ENCODE assay signal across 8 cellular contexts in the genomic region with DNA sequence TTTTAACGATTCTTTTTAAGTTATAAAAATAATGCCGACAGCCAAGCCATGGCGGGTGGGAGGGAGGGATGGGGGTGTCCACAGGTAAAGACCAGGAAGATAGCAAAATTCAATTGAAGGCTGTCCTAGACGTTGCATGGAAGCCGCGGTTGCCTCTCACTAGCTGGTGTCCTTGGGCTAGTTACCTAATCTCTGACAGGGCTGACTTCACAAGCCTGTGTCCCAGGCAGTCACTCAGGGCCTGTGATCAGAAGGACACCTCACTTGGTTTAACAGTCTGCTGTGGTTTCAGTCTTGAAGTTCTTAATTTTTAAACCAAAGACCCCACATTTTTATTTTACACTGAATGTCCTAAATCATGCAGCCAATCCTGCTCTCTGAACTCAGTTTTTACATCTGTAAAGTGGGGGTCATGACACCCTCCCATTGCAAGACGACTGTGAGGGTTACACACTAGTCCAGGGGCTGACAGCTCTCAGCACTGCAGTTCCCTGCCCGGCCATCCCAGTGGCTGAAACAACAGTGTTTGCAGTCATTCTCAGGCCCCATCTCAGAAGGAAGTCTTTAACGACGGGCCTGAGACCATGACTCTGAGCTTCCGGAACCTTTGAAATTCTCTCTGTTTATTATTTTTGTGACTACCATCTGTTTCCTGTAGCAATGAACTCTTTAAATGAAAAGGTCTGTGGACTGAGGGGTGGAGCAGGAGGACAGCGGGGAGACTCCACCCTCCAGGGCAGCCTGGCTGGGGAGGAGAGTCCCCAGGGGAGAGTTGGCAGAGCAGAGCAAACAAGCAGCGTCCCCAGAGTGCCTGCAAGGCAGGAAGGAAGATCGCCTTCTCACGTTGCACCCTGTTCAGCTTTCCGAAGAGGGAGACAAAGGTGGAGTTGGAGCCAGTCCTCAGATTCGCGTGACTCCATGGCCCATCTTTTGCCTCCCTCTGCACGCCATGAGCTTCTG.
DNase-seq lines count a peak whose midpoint lies in the region; ATAC-seq, FAIRE-seq and TF ChIP-seq lines count a peak whose summit lies in the region.

No MANE protein-coding gene starts in this region.

- H3K4me1 ChIP-seq in astrocyte (ENCODE audit: insufficient read depth, low read length) (peaks cover 12% of the 10 kb centered on the region), lung (ENCODE audit: control insufficient read depth in 2 of 2, insufficient read depth in 2 of 2, low read length in 2 of 2) (peaks cover 0 to 12% of the 10 kb centered on the region in 2 donors)

- H2AFZ ChIP-seq in astrocyte (ENCODE audit: low read depth, low read length) = peak overlapping the region; percentile 65

- peak; percentile 60 for DNase-seq in Caki2 (ENCODE audit: low read depth)
- peak; percentile 35 for DNase-seq in NCI-H526 treated with DMSO at 0.1 percent for 48 hours (lab: John Stamatoyannopoulos, UW)
- DNase-seq in astrocyte (ENCODE audit: low read depth) = peak; percentile 53
- no peak for DNase-seq in lung (ENCODE audit: low spot score)
- DNase-seq in HuH-7 (ENCODE audit: low spot score) = no peak
- no peak for DNase-seq in NCI-H82 treated with DMSO at 0.1 percent for 48 hours (lab: John Stamatoyannopoulos, UW; ENCODE audit: unreplicated experiment)

- WGBS in lung, 2 donors = 30 to 33% methylated on average over 19 of the region's 19 CpGs

- peak; percentile 55 for FAIRE-seq in astrocyte (lab: Jason Lieb, UNC)

- TF ChIP-seq CTCF in astrocyte (IDR thresholded peaks at IDR 0.05; ENCODE audit: insufficient read depth, low read depth, low read length) (no peak), lung (IDR thresholded peaks at IDR 0.05; ENCODE audit: control extremely low read depth, extremely low read depth) (no peak)

- in situ Hi-C loops in Caki2 (cut with HindIII; ENCODE audit: low pct_unique_long_range_greater_than_20kb, low sequenced_read_pairs) = no loop called here

- peak overlapping the region; percentile 64 for H3K4me2 ChIP-seq in astrocyte (ENCODE audit: low read length)

- peaks cover 25% of the 10 kb centered on the region for H3K27me3 Mint-ChIP-seq in astrocyte (ENCODE audit: low read depth, unreplicated experiment)

- no peak overlapping the region for H3K4me3 Mint-ChIP-seq in astrocyte (ENCODE audit: unreplicated experiment)

- H3K4me3 ChIP-seq in astrocyte (ENCODE audit: insufficient read depth, low read depth, low read length) = no peak overlapping the region
- no peak overlapping the region for H3K4me3 ChIP-seq in lung

- H3K36me3 ChIP-seq in astrocyte (ENCODE audit: insufficient read depth, low read length) (no peaks in the 10 kb centered on the region), lung (ENCODE audit: control insufficient read depth in 2 of 2, insufficient read depth in 2 of 2, low read length in 2 of 2) (no peaks in the 10 kb centered on the region)

- ATAC-seq in GM19043 (IDR thresholded peaks at IDR 0.05; ENCODE audit: low read depth, unreplicated experiment) (peak; percentile 92), HG03103 (IDR thresholded peaks at IDR 0.05; ENCODE audit: low read depth, unreplicated experiment) (peak; percentile 87), lung (ENCODE audit: insufficient read depth, low FRiP score) (peak; percentile 61)

- no peaks in the 10 kb centered on the region for H3K79me2 ChIP-seq in astrocyte (ENCODE audit: insufficient read depth, low read length)

- no peaks in the 10 kb centered on the region for H4K20me1 ChIP-seq in astrocyte (ENCODE audit: insufficient read depth, low read length)

- no peaks in the 10 kb centered on the region for H3K9me3 ChIP-seq in astrocyte (ENCODE audit: insufficient read depth, low read depth, low read length)
- H3K9me3 ChIP-seq in lung (ENCODE audit: control insufficient read depth in 2 of 2, insufficient read depth in 1 of 2, low read length in 1 of 2) = no peaks in the 10 kb centered on the region

- H3K36me3 Mint-ChIP-seq in astrocyte (ENCODE audit: low read depth, unreplicated experiment) = peaks cover 2% of the 10 kb centered on the region

- H3K27me3 ChIP-seq in astrocyte (ENCODE audit: insufficient read depth, low read length) = no peaks in the 10 kb centered on the region
- H3K27me3 ChIP-seq in lung (ENCODE audit: control insufficient read depth, insufficient read depth) = no peaks in the 10 kb centered on the region

- peaks cover 6% of the 10 kb centered on the region for H3K9me3 Mint-ChIP-seq in astrocyte (ENCODE audit: unreplicated experiment)

- H3K9ac ChIP-seq in astrocyte (ENCODE audit: low read length) = no peak overlapping the region

- H3K27ac ChIP-seq in astrocyte (ENCODE audit: low read depth, low read length) (no peak overlapping the region), lung (ENCODE audit: low read depth in 1 of 2, low read length in 1 of 2) (peak overlapping the region in 1 of 2 donors; percentile 87)

- peak overlapping the region; percentile 47 for H3K27ac Mint-ChIP-seq in astrocyte (ENCODE audit: unreplicated experiment)

- peaks cover 7% of the 10 kb centered on the region for H3K4me1 Mint-ChIP-seq in astrocyte (ENCODE audit: low read depth, unreplicated experiment)

Comparison
In these comparisons a context has a peak if more than half of its experiments do, and no peak if none do; other contexts are left out.
1. DNase-seq: peak in Caki2 (single experiment), NCI-H526 treated with DMSO at 0.1 percent for 48 hours (single experiment) and astrocyte (single experiment); none in lung (single experiment), HuH-7 (single experiment) and NCI-H82 treated with DMSO at 0.1 percent for 48 hours (single experiment).
2. Peak in every context shown above with its lines, with median percentiles within 50 percentile points of each other: ATAC-seq.